In the genomic region with DNA sequence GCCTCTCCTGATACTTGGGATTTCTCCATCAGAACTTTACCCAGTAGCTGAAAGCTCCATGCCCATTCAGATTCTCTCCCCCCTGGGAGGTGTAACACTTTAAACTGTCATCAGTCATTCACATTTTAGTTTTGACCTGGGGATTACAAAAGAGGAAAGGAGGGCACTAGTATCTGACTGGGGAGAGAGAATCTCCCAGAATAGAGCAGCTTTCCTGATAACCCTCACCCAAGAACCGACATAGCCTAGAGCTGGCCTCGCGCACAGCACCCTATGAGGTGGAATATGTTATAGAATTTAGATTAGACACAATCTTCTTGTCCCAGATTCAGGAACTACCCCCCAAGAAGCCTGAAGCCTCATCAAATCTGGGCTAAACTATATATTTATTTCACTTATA, we compare ENCODE assay signal across 28 cellular contexts.
"Had no signal": no experiment of that assay in that cellular context is flagged by ENCODE, and none has a peak within 500 bp of the region (broad histone marks: within the 10 kb centered on the region; RNA-seq: fewer than 3 reads in every experiment).

No MANE protein-coding gene starts in this region.

- H3K36me3 ChIP-seq: lower lobe of right lung, pancreas, prostate gland, stomach, thyroid gland, transverse colon, upper lobe of left lung, vagina had no signal

- H3K27ac ChIP-seq: lower lobe of right lung, pancreas, prostate gland, skin epidermis, stomach, testis, thyroid gland, transverse colon, upper lobe of left lung, vagina had no signal

- H3K4me3 ChIP-seq: lower lobe of right lung, pancreas, prostate gland, skin epidermis, stomach, testis, thyroid gland, transverse colon, upper lobe of left lung, vagina had no signal

- H3K27me3 ChIP-seq: stomach, testis, thyroid gland, transverse colon, upper lobe of left lung, vagina had no signal

- H3K27ac Mint-ChIP-seq: immature natural killer cell; mesothelial cell of epicardium; natural killer cell; nephron progenitor cell; stimulated activated naive B cell treated with anti-CD40 and anti-IgM and Interleukin-4, amounts not matched to agents 10 μg/mL and 1 μg/mL and 100 μg/mL, for 72 hours had no signal

- H3K36me3 Mint-ChIP-seq: immature natural killer cell; naive B cell; natural killer cell; stimulated activated naive B cell treated with anti-CD40 and anti-IgM and Interleukin-4, amounts not matched to agents 10 μg/mL and 1 μg/mL and 100 μg/mL, for 72 hours had no signal

- H3K4me1 ChIP-seq: lower lobe of right lung, pancreas, prostate gland, stomach, testis, thyroid gland, transverse colon, upper lobe of left lung, vagina had no signal

- H3K4me3 Mint-ChIP-seq: immature natural killer cell; mesothelial cell of epicardium; naive B cell; natural killer cell; nephron progenitor cell; stimulated activated naive B cell treated with anti-CD40 and anti-IgM and Interleukin-4, amounts not matched to agents 10 μg/mL and 1 μg/mL and 100 μg/mL, for 72 hours had no signal

- DNase-seq: hypothalamus; immature natural killer cell; kidney; lower lobe of right lung; mammary epithelial cell; mesenchymal stem cell; naive B cell; natural killer cell; nephron progenitor cell; nucleus accumbens; pancreas; posterior cingulate gyrus; stimulated activated CD4-positive, alpha-beta T cell treated with anti-CD3 and anti-CD28 coated beads, Interleukin-12 subunit alpha, Interleukin-12 subunit beta, amount 100 ng/mL, for 4 hours; stimulated activated CD4-positive, alpha-beta T cell treated with anti-CD3 and anti-CD28 coated beads, Interleukin-15, amount 100 ng/mL, for 24 hours; stimulated activated CD4-positive, alpha-beta T cell treated with anti-CD3 and anti-CD28 coated beads, Interleukin-2, amount 100 ng/mL, for 24 hours; stimulated activated CD4-positive, alpha-beta T cell treated with anti-CD3 and anti-CD28 coated beads, Interleukin-4, amount 100 ng/mL, for 1 hour; stimulated activated naive B cell treated with anti-CD40 and anti-IgM and Interleukin-4, amounts not matched to agents 10 μg/mL and 1 μg/mL and 100 μg/mL, for 72 hours; stimulated activated naive CD8-positive, alpha-beta T cell treated with anti-CD3 and anti-CD28 coated beads, Interleukin-15, Interleukin-2, amounts not matched to agents 100 U/mL and 50 U/mL, for 24 hours; stomach; testis; thyroid gland; transverse colon; upper lobe of left lung had no signal

- H3K27me3 Mint-ChIP-seq: naive B cell; stimulated activated naive B cell treated with anti-CD40 and anti-IgM and Interleukin-4, amounts not matched to agents 10 μg/mL and 1 μg/mL and 100 μg/mL, for 72 hours had no signal

- ATAC-seq: lower lobe of right lung; natural killer cell; pancreas; sciatic nerve; stimulated activated naive B cell treated with anti-CD40 and anti-IgM and Interleukin-4, amounts not matched to agents 10 μg/mL and 1 μg/mL and 100 μg/mL, for 72 hours; stimulated activated naive CD8-positive, alpha-beta T cell treated with anti-CD3 and anti-CD28 coated beads, Interleukin-15, Interleukin-2, amounts not matched to agents 100 U/mL and 50 U/mL, for 24 hours had no signal

- H3K4me1 Mint-ChIP-seq: immature natural killer cell; naive B cell; natural killer cell; stimulated activated naive B cell treated with anti-CD40 and anti-IgM and Interleukin-4, amounts not matched to agents 10 μg/mL and 1 μg/mL and 100 μg/mL, for 72 hours had no signal

- H3K9me3 ChIP-seq: lower lobe of right lung, pancreas, prostate gland, testis, thyroid gland, transverse colon, upper lobe of left lung, vagina had no signal
